Comparison of ENCODE assay signal across 8 cellular contexts in the genomic region with DNA sequence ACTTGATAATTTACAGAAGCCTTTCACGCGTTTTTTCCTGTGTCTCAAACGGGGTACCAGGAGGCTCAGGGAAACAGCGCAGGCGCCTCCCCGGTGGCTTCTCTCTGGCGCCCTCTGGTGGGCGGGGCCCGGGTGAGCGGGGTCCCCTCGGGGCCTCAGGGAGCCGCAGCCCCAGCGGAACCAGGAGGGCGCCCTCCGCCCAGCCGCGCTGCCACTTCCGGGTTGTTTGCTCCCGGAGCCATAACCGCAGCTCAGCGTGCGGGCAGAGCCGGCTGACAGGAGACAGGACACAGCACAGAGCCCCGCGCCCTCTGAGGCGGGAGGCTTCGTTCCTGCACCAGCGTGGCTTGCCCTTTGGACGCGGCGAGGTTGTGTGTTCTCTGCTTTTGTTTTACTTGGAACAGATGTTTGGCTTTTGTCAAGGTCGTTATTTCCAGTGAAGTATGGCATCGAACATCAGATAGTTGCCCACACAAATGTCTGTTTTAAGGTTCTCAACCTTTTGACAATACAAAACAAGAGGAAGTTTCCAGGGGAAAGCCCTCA.
DNase-seq lines count a peak whose midpoint lies in the region; TF ChIP-seq lines count a peak whose summit lies in the region.

No MANE protein-coding gene starts in this region.

- in situ Hi-C loops in T47D (cut with HindIII; ENCODE audit: low pct_unique_long_range_greater_than_20kb, low sequenced_read_pairs), result no loop called here

- DNase-seq in DMS79 treated with DMSO at 0.1 percent for 48 hours (lab: John Stamatoyannopoulos, UW) (peak; percentile 13), DMS79 (lab: John Stamatoyannopoulos, UW) (no peak), HCEC 1CT (peak; percentile 70), NAMALWA (ENCODE audit: low spot score) (peak; percentile 93), T47D (ENCODE audit: low read depth in 1 of 2, low spot score in 1 of 2) (peak; percentile 67 to 83), kidney tubule cell (ENCODE audit: low spot score) (peak; percentile 75)
- DNase-seq in stimulated activated CD4-positive, alpha-beta T cell treated with anti-CD3 and anti-CD28 coated beads, Interleukin-4, amount 100 ng/mL, for 1 hour, result peak; percentile 95

- H3K27ac ChIP-seq in VCaP, result peak overlapping the region; percentile 15; the same call in 1 of the 2 replicates

- TF ChIP-seq CTCF in VCaP (conservative IDR thresholded peaks at IDR 0.05), result peak; percentile 87
